36 cellular contexts compared by ENCODE assay signal in genomic region chr14:82410064-82410463, GRCh38.
"Had no signal": no experiment of that assay in that cellular context is flagged by ENCODE, and none has a peak within 500 bp of the region (broad histone marks: within the 10 kb centered on the region; RNA-seq: fewer than 3 reads in every experiment).

No MANE protein-coding gene starts in this region.

- DNase-seq: Karpas-422, Kasumi-1, MG63, MM.1S, MV-4-11, NCI-H1048, NCI-H1092, NCI-H1092 treated with DMSO at 0.1 percent for 48 hours, NCI-H1105, NCI-H1105 treated with DMSO at 0.1 percent for 48 hours, NCI-H1417, NCI-H1417 treated with DMSO at 0.1 percent for 48 hours, NCI-H1436, NCI-H1436 treated with DMSO at 0.1 percent for 48 hours, NCI-H146, NCI-H1694, NCI-H1694 treated with DMSO at 0.1 percent for 48 hours, NCI-H187, NCI-H187 treated with DMSO at 0.1 percent for 48 hours, NCI-H1930, NCI-H2029, NCI-H2029 treated with DMSO at 0.1 percent for 48 hours, NCI-H2081, NCI-H2081 treated with DMSO at 0.1 percent for 48 hours, NCI-H2107, NCI-H2171, NCI-H2171 treated with DMSO at 0.1 percent for 48 hours, NCI-H2227 treated with DMSO at 0.1 percent for 48 hours, NCI-H226, NCI-H345, NCI-H446, NCI-H446 treated with DMSO at 0.1 percent for 48 hours, NCI-H524, NCI-H524 treated with DMSO at 0.1 percent for 48 hours, NCI-H526 had no signal

- H3K27ac ChIP-seq: KMS-11 had no signal

- H3K36me3 ChIP-seq: MG63 had no signal

- H3K4me3 ChIP-seq: MG63 had no signal

- H3K27me3 ChIP-seq: MG63 had no signal

- H3K4me2 ChIP-seq: KMS-11 had no signal

- H3K9ac ChIP-seq: KMS-11 had no signal

- H3K9me3 ChIP-seq: MG63 had no signal
